Comparison of ENCODE assay signal across 16 cellular contexts in genomic region chrX:38095971-38096529, GRCh38.
DNase-seq lines count a peak whose midpoint lies in the region; ATAC-seq, FAIRE-seq and TF ChIP-seq lines count a peak whose summit lies in the region.
"Had no signal": no experiment of that assay in that cellular context is flagged by ENCODE, and none has a peak within 500 bp of the region (broad histone marks: within the 10 kb centered on the region; RNA-seq: fewer than 3 reads in every experiment).

No MANE protein-coding gene starts in this region.

- no peaks in the 10 kb centered on the region for H3F3A ChIP-seq in Loucy (ENCODE audit: low read depth)
- no peaks in the 10 kb centered on the region for H3F3A ChIP-seq in smooth muscle cell (ENCODE audit: low read depth)

- in situ Hi-C loops in K562 (cut with MboI) = no loop called here

- TF ChIP-seq RAD21 in K562 (CRISPR knock-in tag; conservative IDR thresholded peaks at IDR 0.05 in 1 of 2, IDR thresholded peaks at IDR 0.05 in 1 of 2) = no peak

- no peak for TF ChIP-seq CTCF in Loucy (conservative IDR thresholded peaks at IDR 0.05; ENCODE audit: low read length)
- TF ChIP-seq CTCF in K562 (IDR thresholded peaks at IDR 0.05 in 2 of 3, conservative IDR thresholded peaks at IDR 0.05 in 1 of 3; ENCODE audit: insufficient read depth in 2 of 3, low read depth in 1 of 3, low read length in 3 of 3) = no peak
- no peak for TF ChIP-seq CTCF in smooth muscle cell (IDR thresholded peaks at IDR 0.05; ENCODE audit: borderline replicate concordance, insufficient read depth, poor library complexity, severe bottlenecking)

- no peak for TF ChIP-seq EP300 in K562 (IDR thresholded peaks at IDR 0.05; ENCODE audit: low read length)

- H3K27ac ChIP-seq in K562 (ENCODE audit: extremely low read depth, low read depth, low read length) = no peak overlapping the region
- H3K27ac ChIP-seq in smooth muscle cell (ENCODE audit: low read depth) = no peak overlapping the region

- peaks cover 7% of the 10 kb centered on the region for H3K4me1 ChIP-seq in Loucy (ENCODE audit: insufficient read depth, low read length, poor library complexity, severe bottlenecking)
- H3K4me1 ChIP-seq in K562 (replicated peaks in 1 of 2; ENCODE audit: control insufficient read depth in 2 of 2, insufficient read depth in 2 of 2, low read length in 2 of 2) = no peaks in the 10 kb centered on the region
- H3K4me1 ChIP-seq in smooth muscle cell (ENCODE audit: low read depth) = no peaks in the 10 kb centered on the region

- no peaks in the 10 kb centered on the region for H3K9me1 ChIP-seq in K562 (ENCODE audit: control insufficient read depth, insufficient read depth, low read length)

- TF ChIP-seq POLR2A in K562 (conservative IDR thresholded peaks at IDR 0.05) = no peak

- no peak for FAIRE-seq in K562 (lab: Jason Lieb, UNC)

- H3K4me3 ChIP-seq in Loucy (ENCODE audit: low read length, poor library complexity, severe bottlenecking) (peak overlapping the region; percentile 42), K562 (no peak overlapping the region), smooth muscle cell (no peak overlapping the region)

- H4K20me1 ChIP-seq in Loucy (ENCODE audit: insufficient read depth, low read length, poor library complexity, severe bottlenecking) (no peaks in the 10 kb centered on the region), K562 (replicated peaks; ENCODE audit: control insufficient read depth, insufficient read depth, low read length) (no peaks in the 10 kb centered on the region), smooth muscle cell (ENCODE audit: low read depth) (no peaks in the 10 kb centered on the region)

- H3K9ac ChIP-seq in Loucy (ENCODE audit: low read depth, low read length, poor library complexity, severe bottlenecking) = peak overlapping the region; percentile 20
- H3K9ac ChIP-seq in K562 (ENCODE audit: insufficient read depth in 1 of 2, low read depth in 2 of 2, low read length in 2 of 2) = no peak overlapping the region; a peak in 1 of 4 replicates
- no peak overlapping the region for H3K9ac ChIP-seq in smooth muscle cell (ENCODE audit: low read depth)

- POLR2A ChIA-PET in K562 (lab: Yijun Ruan, JAX) = no interaction called here

- peak overlapping the region; percentile 39 for H3K4me2 ChIP-seq in Loucy (ENCODE audit: low read depth, low read length, poor library complexity, severe bottlenecking)
- H3K4me2 ChIP-seq in K562 (ENCODE audit: insufficient read depth, low read length) = no peak overlapping the region
- no peak overlapping the region for H3K4me2 ChIP-seq in smooth muscle cell

- H3K9me2 ChIP-seq in Loucy (replicated peaks; ENCODE audit: low read depth, low read length) = no peaks in the 10 kb centered on the region

- CTCF ChIA-PET in K562 (lab: Yijun Ruan, JAX; ENCODE audit: low intra/inter-chr PET ratio) = no interaction called here

- H3K27me3 ChIP-seq in Loucy (ENCODE audit: insufficient read depth, low read length, poor library complexity, severe bottlenecking) = no peaks in the 10 kb centered on the region
- H3K27me3 ChIP-seq in K562 (ENCODE audit: control insufficient read depth in 2 of 2, insufficient read depth in 2 of 2, low read length in 2 of 2) = no peaks in the 10 kb centered on the region
- H3K27me3 ChIP-seq in smooth muscle cell (ENCODE audit: low read depth) = no peaks in the 10 kb centered on the region

- intact Hi-C loops in K562 (cut with micrococcal nuclease) = no loop called here

- WGBS in K562 (ENCODE audit: insufficient coverage, low coverage, missing lambda C conversion rate) = 5% methylated on average over 4 of the region's 4 CpGs
- 64% methylated on average over 4 of the region's 4 CpGs for WGBS in smooth muscle cell (ENCODE audit: low lambda C conversion rate)

- H3K9me3 ChIP-seq in Loucy (ENCODE audit: insufficient read depth, low read depth, low read length) (no peaks in the 10 kb centered on the region; the same call in 1 of the 2 replicates), K562 (replicated peaks; ENCODE audit: control insufficient read depth, insufficient read depth, low read depth, low read length) (0 out of 2 replicates have a peak, but pooled peaks cover 1% of the 10 kb centered on the region), smooth muscle cell (replicated peaks; ENCODE audit: low read depth) (peaks cover 3% of the 10 kb centered on the region)

- no TSS peak for BruUV-seq in K562 (replicated peaks; lab: Mats Ljungman, UMichigan)

- ATAC-seq in GM18909 (IDR thresholded peaks at IDR 0.05; ENCODE audit: poor library complexity, unreplicated experiment) (peak; percentile 36), K562 (no peak), GM21737 (IDR thresholded peaks at IDR 0.05; ENCODE audit: unreplicated experiment) (no peak)

- H2AFZ ChIP-seq in Loucy (ENCODE audit: low read length) = peak overlapping the region; percentile 72
- peak overlapping the region; percentile 51; the same call in 1 of the 2 replicates for H2AFZ ChIP-seq in K562 (ENCODE audit: low read depth, low read length)
- H2AFZ ChIP-seq in smooth muscle cell (ENCODE audit: low read depth) = no peak overlapping the region

- DNase-seq in K562 (ENCODE audit: extremely low read depth in 1 of 4, low spot score in 3 of 4) (peak in 1 of 4 experiments; percentile 2), lung microvascular endothelial cell (ENCODE audit: low read depth in 2 of 2) (peak; percentile 13 to 63), GM19238 (ENCODE audit: insufficient read length, low spot score) (no peak), smooth muscle cell (lab: John Stamatoyannopoulos, UW; ENCODE audit: unreplicated experiment) (no peak), SHP77 treated with DMSO at 0.1 percent for 48 hours (lab: John Stamatoyannopoulos, UW) (no peak)
- DNase-seq: activated CD4-positive, CD25-positive, alpha-beta regulatory T cell; activated T-cell treated with anti-CD3 and anti-CD28 coated beads, Interleukin-2, amount 50 U/mL, for 24 hours; aorta; endodermal cell; NCI-H1048; NCI-H524; occipital lobe; SIG-M5 had no signal

- H3K79me2 ChIP-seq in Loucy (ENCODE audit: insufficient read depth, low read length) = no peaks in the 10 kb centered on the region
- no peaks in the 10 kb centered on the region for H3K79me2 ChIP-seq in K562 (ENCODE audit: control insufficient read depth, insufficient read depth, low read length)
- H3K79me2 ChIP-seq in smooth muscle cell (ENCODE audit: low read depth) = no peaks in the 10 kb centered on the region

- H3K36me3 ChIP-seq in Loucy (ENCODE audit: insufficient read depth, low read length) (no peaks in the 10 kb centered on the region), K562 (ENCODE audit: control insufficient read depth, insufficient read depth, low read length) (no peaks in the 10 kb centered on the region), smooth muscle cell (ENCODE audit: low read depth) (no peaks in the 10 kb centered on the region)

TF ChIP-seq in K562, 482 proteins besides CTCF, POLR2A, EP300 and RAD21:
- TF ChIP-seq ZNF263 (CRISPR knock-in tag; IDR thresholded peaks at IDR 0.05; ENCODE audit: borderline replicate concordance) (no peak), MITF (IDR thresholded peaks at IDR 0.05) (no peak), FOSL1 (tag; conservative IDR thresholded peaks at IDR 0.05) (peak; percentile 58; the same call in 1 of the 2 replicates)
TF ChIP-seq in K562: peak in this region for 1.

Comparison
In these comparisons a context has a peak if more than half of its experiments do, and no peak if none do; other contexts are left out.
1. DNase-seq: peak in lung microvascular endothelial cell (2 of 2); none in GM19238 (single experiment), smooth muscle cell (single experiment) and SHP77 treated with DMSO at 0.1 percent for 48 hours (single experiment).